Comparison of ENCODE assay signal across 8 cellular contexts in genomic region chr11:9716275-9717039, GRCh38.
DNase-seq lines count a peak whose midpoint lies in the region; ATAC-seq and TF ChIP-seq lines count a peak whose summit lies in the region.

No MANE protein-coding gene starts in this region.

- ATAC-seq in HG02973 (IDR thresholded peaks at IDR 0.05; ENCODE audit: unreplicated experiment), result peak; percentile 79

- TF ChIP-seq CTCF in fibroblast of mammary gland (conservative IDR thresholded peaks at IDR 0.05; ENCODE audit: control insufficient read depth, insufficient read depth, low read depth, low read length), result no peak

- H3K36me3 Mint-ChIP-seq in activated T-cell treated with anti-CD3 and anti-CD28 coated beads, Interleukin-2, amount 50 U/mL, for 24 hours (ENCODE audit: low read depth), result peaks cover 9% of the 10 kb centered on the region

- no peak overlapping the region for H3K4me3 ChIP-seq in fibroblast of mammary gland (ENCODE audit: control insufficient read depth, low read depth, low read length)

- H3K27me3 Mint-ChIP-seq in activated T-cell treated with anti-CD3 and anti-CD28 coated beads, Interleukin-2, amount 50 U/mL, for 24 hours, result no peaks in the 10 kb centered on the region

- H3K4me3 Mint-ChIP-seq in activated T-cell treated with anti-CD3 and anti-CD28 coated beads, Interleukin-2, amount 50 U/mL, for 24 hours, result no peak overlapping the region

- H3K4me1 Mint-ChIP-seq in activated T-cell treated with anti-CD3 and anti-CD28 coated beads, Interleukin-2, amount 50 U/mL, for 24 hours (ENCODE audit: low read depth), result peaks cover 28% of the 10 kb centered on the region

- DNase-seq in activated T-cell treated with anti-CD3 and anti-CD28 coated beads, Interleukin-2, amount 50 U/mL, for 24 hours, result no peak
- DNase-seq in activated T-cell treated with anti-CD3 and anti-CD28 coated beads for 4 hours, result no peak
- DNase-seq in SIG-M5 treated with dmso at 0.1 percent for 504 hours (lab: John Stamatoyannopoulos, UW; ENCODE audit: unreplicated experiment), result peak; percentile 94
- DNase-seq in fibroblast of mammary gland (ENCODE audit: low read depth), result peak; percentile 89
- DNase-seq in stromal cell of bone marrow (ENCODE audit: low read depth), result peak; percentile 60
- DNase-seq in NCI-H82 (lab: John Stamatoyannopoulos, UW), result no peak
- no peak for DNase-seq in kidney glomerular epithelial cell (lab: John Stamatoyannopoulos, UW)

- peaks cover 3% of the 10 kb centered on the region for H3K9me3 Mint-ChIP-seq in activated T-cell treated with anti-CD3 and anti-CD28 coated beads, Interleukin-2, amount 50 U/mL, for 24 hours

- peak overlapping the region; percentile 35 for H3K27ac Mint-ChIP-seq in activated T-cell treated with anti-CD3 and anti-CD28 coated beads, Interleukin-2, amount 50 U/mL, for 24 hours

Comparison
In these comparisons a context has a peak if more than half of its experiments do, and no peak if none do; other contexts are left out.
1. DNase-seq: peak in SIG-M5 treated with dmso at 0.1 percent for 504 hours (single experiment), fibroblast of mammary gland (single experiment) and stromal cell of bone marrow (single experiment); none in activated T-cell treated with anti-CD3 and anti-CD28 coated beads, Interleukin-2, amount 50 U/mL, for 24 hours (single experiment), activated T-cell treated with anti-CD3 and anti-CD28 coated beads for 4 hours (single experiment), NCI-H82 (single experiment) and kidney glomerular epithelial cell (single experiment).